Comparison of ENCODE assay signal across 35 cellular contexts in the genomic region with DNA sequence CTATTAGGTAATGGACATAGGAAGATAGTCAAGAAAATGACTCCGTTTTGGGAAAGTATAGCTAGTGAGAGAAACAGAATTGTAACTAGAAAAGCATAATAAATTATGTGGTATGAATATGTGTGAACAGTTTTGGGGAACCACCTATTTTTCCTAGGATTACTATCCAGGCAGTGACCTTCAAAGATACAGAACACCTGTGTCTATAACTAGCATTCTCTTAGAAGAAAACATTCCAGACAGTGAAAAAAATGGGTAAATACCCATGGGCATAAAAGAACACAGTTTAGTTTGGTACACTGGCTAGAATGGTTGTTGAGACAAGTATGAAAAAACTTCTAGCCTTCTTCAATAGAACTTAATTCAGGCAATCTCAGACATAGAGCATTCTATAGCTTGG.
"Had no signal": no experiment of that assay in that cellular context is flagged by ENCODE, and none has a peak within 500 bp of the region (broad histone marks: within the 10 kb centered on the region; RNA-seq: fewer than 3 reads in every experiment).

No MANE protein-coding gene starts in this region.

- H3K27ac ChIP-seq: KMS-11 had no signal

- H3K4me3 ChIP-seq: MG63 had no signal

- H3K36me3 ChIP-seq: MG63 had no signal

- H3K9me3 ChIP-seq: MG63 had no signal

- DNase-seq: Karpas-422, Kasumi-1, KG1, MG63, MM.1S, MV-4-11, NCI-H1048, NCI-H1092, NCI-H1092 treated with DMSO at 0.1 percent for 48 hours, NCI-H1105, NCI-H1105 treated with DMSO at 0.1 percent for 48 hours, NCI-H1417, NCI-H1417 treated with DMSO at 0.1 percent for 48 hours, NCI-H1436, NCI-H1436 treated with DMSO at 0.1 percent for 48 hours, NCI-H146, NCI-H1694, NCI-H1694 treated with DMSO at 0.1 percent for 48 hours, NCI-H187, NCI-H187 treated with DMSO at 0.1 percent for 48 hours, NCI-H1930, NCI-H2029, NCI-H2029 treated with DMSO at 0.1 percent for 48 hours, NCI-H2081, NCI-H2081 treated with DMSO at 0.1 percent for 48 hours, NCI-H2107, NCI-H2171, NCI-H2171 treated with DMSO at 0.1 percent for 48 hours, NCI-H2227 treated with DMSO at 0.1 percent for 48 hours, NCI-H226, NCI-H345, NCI-H446, NCI-H446 treated with DMSO at 0.1 percent for 48 hours, NCI-H510A had no signal

- H3K27me3 ChIP-seq: MG63 had no signal
